8 cellular contexts compared by ENCODE assay signal in the genomic region with DNA sequence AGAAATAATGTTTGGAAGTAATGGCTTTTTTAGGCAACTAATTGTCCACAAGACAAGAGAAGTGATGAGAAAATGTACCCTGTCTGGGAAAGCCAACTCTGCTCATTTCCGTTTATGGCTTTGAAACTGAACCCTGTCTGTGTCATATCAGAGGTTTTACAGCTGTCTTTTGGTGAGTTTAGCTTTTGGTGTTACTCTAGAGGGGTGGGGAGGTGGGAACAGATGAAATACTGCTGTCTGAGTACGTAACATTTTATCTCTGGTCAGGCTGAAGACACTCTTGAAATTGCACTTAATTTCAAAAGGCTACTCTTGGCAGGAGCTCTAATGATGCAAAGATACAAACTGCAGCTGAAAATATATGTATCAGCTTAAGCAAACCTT.
DNase-seq lines count a peak whose midpoint lies in the region; ATAC-seq and TF ChIP-seq lines count a peak whose summit lies in the region.
"Not testable (repeated sequence)": the region's sequence is repeated elsewhere in the genome, so short reads cannot be mapped to it uniquely, and the experiment has no call there.

No MANE protein-coding gene starts in this region.

- not testable (repeated sequence) for DNase-seq in activated naive CD4-positive, alpha-beta T cell treated with anti-CD3 and anti-CD28 coated beads for 36 hours; left ventricle myocardium inferior; sigmoid colon

- CTCF ChIA-PET in activated naive CD4-positive, alpha-beta T cell treated with anti-CD3 and anti-CD28 coated beads for 36 hours (lab: Charles Lee): not testable (repeated sequence)

- whole genome bisulfite sequencing in sigmoid colon, 2 donors: 57% methylated on average over 1 of the region's 2 CpGs

- H3K4me1 Mint-ChIP-seq in activated naive CD4-positive, alpha-beta T cell treated with anti-CD3 and anti-CD28 coated beads for 36 hours (ENCODE audit: low read depth): peaks cover 24% of the 10 kb centered on the region

- not testable (repeated sequence) for TF ChIP-seq EP300 in sigmoid colon (IDR thresholded peaks at IDR 0.05)

- H3K27ac ChIP-seq in left ventricle myocardium inferior (replicated peaks) (peak overlapping the region; percentile 56), sigmoid colon (peak overlapping the region in 3 of 4 donors; percentile 14 to 59 (median 50))

- not testable (repeated sequence) for H3K36me3 ChIP-seq in left ventricle myocardium inferior, sigmoid colon

- not testable (repeated sequence) for H3K9me3 ChIP-seq in left ventricle myocardium inferior (replicated peaks); sigmoid colon

- not testable (repeated sequence) for H3K4me3 Mint-ChIP-seq in activated naive CD4-positive, alpha-beta T cell treated with anti-CD3 and anti-CD28 coated beads for 36 hours

- H3K27ac Mint-ChIP-seq in activated naive CD4-positive, alpha-beta T cell treated with anti-CD3 and anti-CD28 coated beads for 36 hours: peak overlapping the region; percentile 6

- H3K4me1 ChIP-seq in left ventricle myocardium inferior, sigmoid colon: not testable (repeated sequence)

- H3K27me3 Mint-ChIP-seq in activated naive CD4-positive, alpha-beta T cell treated with anti-CD3 and anti-CD28 coated beads for 36 hours (ENCODE audit: low read depth): not testable (repeated sequence)

- H3K9me3 Mint-ChIP-seq in activated naive CD4-positive, alpha-beta T cell treated with anti-CD3 and anti-CD28 coated beads for 36 hours: not testable (repeated sequence)

- intact Hi-C loops in activated naive CD4-positive, alpha-beta T cell treated with anti-CD3 and anti-CD28 coated beads for 36 hours (cut with micrococcal nuclease); left ventricle myocardium inferior (cut with micrococcal nuclease); sigmoid colon (cut with DNase I): not testable (repeated sequence)

- not testable (repeated sequence) for H3K36me3 Mint-ChIP-seq in activated naive CD4-positive, alpha-beta T cell treated with anti-CD3 and anti-CD28 coated beads for 36 hours (ENCODE audit: low read depth)

- TF ChIP-seq CTCF in left ventricle myocardium inferior (IDR thresholded peaks at IDR 0.05; ENCODE audit: borderline replicate concordance); sigmoid colon (IDR thresholded peaks at IDR 0.05): not testable (repeated sequence)

- not testable (repeated sequence) for TF ChIP-seq POLR2A in sigmoid colon (IDR thresholded peaks at IDR 0.05)

- ATAC-seq in GM18511 (IDR thresholded peaks at IDR 0.05; ENCODE audit: unreplicated experiment) (peak; percentile 93), GM19395 (IDR thresholded peaks at IDR 0.05; ENCODE audit: unreplicated experiment) (peak; percentile 95), HG02571 (IDR thresholded peaks at IDR 0.05; ENCODE audit: unreplicated experiment) (peak; percentile 88), HG03066 (IDR thresholded peaks at IDR 0.05; ENCODE audit: low read depth, unreplicated experiment) (peak; percentile 75), HG03565 (IDR thresholded peaks at IDR 0.05; ENCODE audit: unreplicated experiment) (peak; percentile 95)

- H3K4me3 ChIP-seq in left ventricle myocardium inferior, sigmoid colon: not testable (repeated sequence)

- H3K27me3 ChIP-seq in left ventricle myocardium inferior (ENCODE audit: low read depth); sigmoid colon: not testable (repeated sequence)
